Comparison of ENCODE assay signal across 14 cellular contexts in genomic region chr1:209643295-209644020, GRCh38. TPM values are rescaled to one million over a fixed set of nuclear protein-coding genes. Genes with fewer than 3 reads are reported as not detected.
DNase-seq lines count a peak whose midpoint lies in the region; ATAC-seq, FAIRE-seq and TF ChIP-seq lines count a peak whose summit lies in the region.
"Had no signal": no experiment of that assay in that cellular context is flagged by ENCODE, and none has a peak within 500 bp of the region (broad histone marks: within the 10 kb centered on the region; RNA-seq: fewer than 3 reads in every experiment).

No MANE protein-coding gene starts in this region.

- H3K27me3 Mint-ChIP-seq in naive thymus-derived CD4-positive, alpha-beta T cell = no peaks in the 10 kb centered on the region
- H3K27me3 Mint-ChIP-seq: CD4-positive, alpha-beta T cell; stimulated activated naive CD8-positive, alpha-beta T cell treated with anti-CD3 and anti-CD28 coated beads, Interleukin-15, amount 100 ng/mL, for 72 hours had no signal

- intact Hi-C loops in endothelial cell of umbilical vein (cut with micrococcal nuclease) = no loop called here
- intact Hi-C loops in left colon (cut with DNase I, micrococcal nuclease) = no loop called here
- intact Hi-C loops in naive thymus-derived CD4-positive, alpha-beta T cell (cut with micrococcal nuclease) = no loop called here

- no peaks in the 10 kb centered on the region for H3K9me1 ChIP-seq in endothelial cell of umbilical vein (replicated peaks; ENCODE audit: control insufficient read depth, extremely low read depth, insufficient read depth, low read length)

- no peaks in the 10 kb centered on the region for H4K20me1 ChIP-seq in endothelial cell of umbilical vein (replicated peaks; ENCODE audit: control insufficient read depth, extremely low read depth, insufficient read depth, low read length)

- H2AFZ ChIP-seq in endothelial cell of umbilical vein (ENCODE audit: low read depth, low read length) = no peak overlapping the region

- dilution Hi-C loops in endothelial cell of umbilical vein (cut with MboI; ENCODE audit: extremely low pct_ligation_motif_present, low sequenced_read_pairs) = no loop called here

- H3K4me3 ChIP-seq in endothelial cell of umbilical vein (replicated peaks in 1 of 3; ENCODE audit: insufficient read depth in 1 of 3, low read depth in 1 of 3, low read length in 3 of 3) = no peak overlapping the region
- no peak overlapping the region for H3K4me3 ChIP-seq in naive thymus-derived CD4-positive, alpha-beta T cell (ENCODE audit: low read length)
- H3K4me3 ChIP-seq: GM12878 had no signal

- H3K27me3 ChIP-seq in endothelial cell of umbilical vein (ENCODE audit: control insufficient read depth in 2 of 2, insufficient read depth in 2 of 2, low read length in 2 of 2) = no peaks in the 10 kb centered on the region
- no peaks in the 10 kb centered on the region for H3K27me3 ChIP-seq in naive thymus-derived CD4-positive, alpha-beta T cell (ENCODE audit: control insufficient read depth in 2 of 2, insufficient read depth in 2 of 2, low read length in 2 of 2)

- H3K36me3 ChIP-seq in endothelial cell of umbilical vein (ENCODE audit: control insufficient read depth in 2 of 2, extremely low read depth in 1 of 2, insufficient read depth in 2 of 2, low read length in 2 of 2) = no peaks in the 10 kb centered on the region
- no peaks in the 10 kb centered on the region for H3K36me3 ChIP-seq in naive thymus-derived CD4-positive, alpha-beta T cell (ENCODE audit: control insufficient read depth in 2 of 3, insufficient read depth in 3 of 3, low read length in 3 of 3)

- H3K27ac ChIP-seq in RWPE1 (peak overlapping the region; percentile 76), endothelial cell of umbilical vein (ENCODE audit: insufficient read depth, low read depth, low read length) (no peak overlapping the region)
- no peak overlapping the region for H3K27ac ChIP-seq in naive thymus-derived CD4-positive, alpha-beta T cell (ENCODE audit: low read depth, low read length)

- CTCF ChIA-PET in RWPE1 (lab: Yijun Ruan, JAX) (interaction anchor here (0.8 to 1.6 kb wide), 4 partner anchors 14 to 117 kb away, joined by 3 to 4 read pairs (median 4); no protein-coding TSS in a partner anchor), endothelial cell of umbilical vein (lab: Charles Lee) (interaction anchor here (0.6 to 2.5 kb wide), 12 partner anchors 10 to 105 kb away, joined by 3 to 22 read pairs (median 4); partner anchors contain the start of gene G0S2)
- CTCF ChIA-PET in naive thymus-derived CD4-positive, alpha-beta T cell (lab: Charles Lee) = interaction anchor here (1.1 to 1.5 kb wide), 2 partner anchors 9 to 50 kb away, joined by 3 to 4 read pairs; partner anchors contain the start of gene LAMB3

- H3K27ac Mint-ChIP-seq in naive thymus-derived CD4-positive, alpha-beta T cell = peak overlapping the region in 2 of 9 donors; percentile 2 to 19
- H3K27ac Mint-ChIP-seq: CD4-positive, alpha-beta T cell; stimulated activated naive CD8-positive, alpha-beta T cell treated with anti-CD3 and anti-CD28 coated beads, Interleukin-15, amount 100 ng/mL, for 72 hours had no signal

- DNase-seq in RWPE1 (ENCODE audit: low spot score) = peak; percentile 46
- DNase-seq in endothelial cell of umbilical vein (ENCODE audit: low read depth, low spot score) = peak; percentile 44
- no peak for DNase-seq in left colon
- peak; percentile 46 for DNase-seq in stromal cell of bone marrow (ENCODE audit: low read depth)
- DNase-seq in naive thymus-derived CD4-positive, alpha-beta T cell = no peak
- DNase-seq in NCI-H1436 (lab: John Stamatoyannopoulos, UW) = no peak
- no peak for DNase-seq in NK-92 treated with Interleukin-12 subunit alpha and Interleukin-12 subunit beta, amount 100 ng/mL, for 24 hours (lab: John Stamatoyannopoulos, UW)
- DNase-seq: activated CD4-positive, alpha-beta T cell treated with anti-CD3 and anti-CD28 coated beads, Interleukin-2, amount 50 U/mL, for 4 hours; CD4-positive, alpha-beta T cell; NCI-H1092 treated with DMSO at 0.1 percent for 48 hours; RPMI8226; stimulated activated naive CD8-positive, alpha-beta T cell treated with anti-CD3 and anti-CD28 coated beads, Interleukin-15, amount 100 ng/mL, for 72 hours had no signal

- H3K36me3 Mint-ChIP-seq in naive thymus-derived CD4-positive, alpha-beta T cell = no peaks in the 10 kb centered on the region

- POLR2A ChIA-PET in RWPE1 (lab: Yijun Ruan, JAX; ENCODE audit: low non-redundant PET) (interaction anchor here (0.6 to 0.7 kb wide), 2 partner anchors 8 to 11 kb away, joined by 3 read pairs; no protein-coding TSS in a partner anchor), endothelial cell of umbilical vein (lab: Charles Lee) (interaction anchor here (1.0 kb wide), 1 partner anchor 16 kb away, joined by 3 read pairs; no protein-coding TSS in a partner anchor)
- POLR2A ChIA-PET in naive thymus-derived CD4-positive, alpha-beta T cell (lab: Charles Lee) = interaction anchor here (0.5 kb wide), 1 partner anchor 104 kb away, joined by 4 read pairs; no protein-coding TSS in a partner anchor

- TF ChIP-seq POLR2A in endothelial cell of umbilical vein (IDR thresholded peaks at IDR 0.05; ENCODE audit: low read depth, low read length) = no peak

- TF ChIP-seq CTCF in RWPE1 (conservative IDR thresholded peaks at IDR 0.05; ENCODE audit: low read depth) = no peak
- no peak for TF ChIP-seq CTCF in endothelial cell of umbilical vein (IDR thresholded peaks at IDR 0.05; ENCODE audit: extremely low read depth in 1 of 2, insufficient read depth in 1 of 2, low read depth in 1 of 2, low read length in 2 of 2)

- H3K4me2 ChIP-seq in endothelial cell of umbilical vein (ENCODE audit: insufficient read depth, low read length) = no peak overlapping the region

- H3K4me1 ChIP-seq in endothelial cell of umbilical vein (ENCODE audit: control insufficient read depth, extremely low read depth, insufficient read depth, low read length) = peaks cover 8% of the 10 kb centered on the region
- no peaks in the 10 kb centered on the region for H3K4me1 ChIP-seq in naive thymus-derived CD4-positive, alpha-beta T cell (ENCODE audit: control insufficient read depth in 2 of 2, insufficient read depth in 2 of 2, low read length in 2 of 2)

- no peaks in the 10 kb centered on the region for H3K9me3 ChIP-seq in endothelial cell of umbilical vein (replicated peaks; ENCODE audit: control insufficient read depth, insufficient read depth, low read length)
- H3K9me3 ChIP-seq in naive thymus-derived CD4-positive, alpha-beta T cell (ENCODE audit: control insufficient read depth in 2 of 3, low read length in 3 of 3) = no peaks in the 10 kb centered on the region

- BruUV-seq in endothelial cell of umbilical vein (replicated peaks; lab: Mats Ljungman, UMichigan) = no TSS peak

- ATAC-seq in left colon (peak; percentile 46), HG03025 (IDR thresholded peaks at IDR 0.05; ENCODE audit: low FRiP score, unreplicated experiment) (no peak)
- no peak for ATAC-seq in naive thymus-derived CD4-positive, alpha-beta T cell
- ATAC-seq: GM12878; stimulated activated naive CD8-positive, alpha-beta T cell treated with anti-CD3 and anti-CD28 coated beads, Interleukin-15, amount 100 ng/mL, for 72 hours had no signal

- FAIRE-seq in endothelial cell of umbilical vein (lab: Jason Lieb, UNC) = peak; percentile 71
- FAIRE-seq: GM12878 had no signal

- no peaks in the 10 kb centered on the region for H3K79me2 ChIP-seq in endothelial cell of umbilical vein (ENCODE audit: control insufficient read depth, insufficient read depth, low read length)

- peaks cover 0 to 15% (median 2%) of the 10 kb centered on the region in 7 donors for H3K4me1 Mint-ChIP-seq in naive thymus-derived CD4-positive, alpha-beta T cell
- H3K4me1 Mint-ChIP-seq: stimulated activated naive CD8-positive, alpha-beta T cell treated with anti-CD3 and anti-CD28 coated beads, Interleukin-15, amount 100 ng/mL, for 72 hours had no signal

- H3K9me3 Mint-ChIP-seq in naive thymus-derived CD4-positive, alpha-beta T cell = no peaks in the 10 kb centered on the region
- H3K9me3 Mint-ChIP-seq: CD4-positive, alpha-beta T cell; stimulated activated naive CD8-positive, alpha-beta T cell treated with anti-CD3 and anti-CD28 coated beads, Interleukin-15, amount 100 ng/mL, for 72 hours had no signal

- H3K4me3 Mint-ChIP-seq in naive thymus-derived CD4-positive, alpha-beta T cell = no peak overlapping the region
- H3K4me3 Mint-ChIP-seq: CD4-positive, alpha-beta T cell; stimulated activated naive CD8-positive, alpha-beta T cell treated with anti-CD3 and anti-CD28 coated beads, Interleukin-15, amount 100 ng/mL, for 72 hours had no signal

- H3K9ac ChIP-seq in endothelial cell of umbilical vein (replicated peaks; ENCODE audit: extremely low read depth, insufficient read depth, low read length) = no peak overlapping the region

RNA-seq across cellular contexts. Expression of gene LAMB3, which starts 8.8 kb away (rescaled TPM):
- total RNA-seq in endothelial cell of umbilical vein (0.72 and 3.1 TPM in 2 replicates), left colon (100 to 1,000 TPM in 1 of 2 donors, 10 to 100 TPM in 1; 85.2 to 136 TPM)
- polyA plus RNA-seq in endothelial cell of umbilical vein = 1.3 and 2.6 TPM in 2 replicates
- 2.2 and 2.7 TPM in 2 replicates for polyA plus RNA-seq in endothelial cell of umbilical vein (2011; cell fraction: cytosol; rRNA removed)
- polyA plus RNA-seq in endothelial cell of umbilical vein (2011; cell fraction: nucleus; rRNA removed) = 4.4 and 7.0 TPM in 2 replicates
- polyA plus RNA-seq in endothelial cell of umbilical vein (2012) = 6.0 and 9.7 TPM in 2 replicates
- polyA minus RNA-seq in endothelial cell of umbilical vein = 2.5 and 2.7 TPM in 2 replicates
- polyA minus RNA-seq in endothelial cell of umbilical vein (2011; cell fraction: cytosol; rRNA and poly(A)+ RNA removed) = 52.4 TPM
- 2.8 and 3.2 TPM in 2 replicates for polyA minus RNA-seq in endothelial cell of umbilical vein (2011; cell fraction: nucleus; rRNA and poly(A)+ RNA removed)
- 1 to 10 TPM in 3 of 5 experiments, under 1 TPM in 2; 0.43 to 5.7 (median 1.5) TPM for total RNA-seq in naive thymus-derived CD4-positive, alpha-beta T cell
- under 1 TPM; 0.11 to 0.26 TPM for polyA plus RNA-seq in naive thymus-derived CD4-positive, alpha-beta T cell

RNA-seq across cellular contexts. Expression of gene G0S2, which starts 31.8 kb away (rescaled TPM):
- total RNA-seq in endothelial cell of umbilical vein (1.9 TPM in 1 of 2 replicates, not detected in the other), left colon (1 to 10 TPM; 4.4 to 5.9 TPM)
- polyA plus RNA-seq in endothelial cell of umbilical vein = 0.22 and 0.91 TPM in 2 replicates
- 1.5 and 1.8 TPM in 2 replicates for polyA plus RNA-seq in endothelial cell of umbilical vein (2011; cell fraction: cytosol; rRNA removed)
- polyA plus RNA-seq in endothelial cell of umbilical vein (2011; cell fraction: nucleus; rRNA removed) = 0.35 and 0.93 TPM in 2 replicates
- polyA plus RNA-seq in endothelial cell of umbilical vein (2012) = 5.7 and 21.7 TPM in 2 replicates
- not detected in 2 replicates for polyA minus RNA-seq in endothelial cell of umbilical vein
- polyA minus RNA-seq in endothelial cell of umbilical vein (2011; cell fraction: cytosol; rRNA and poly(A)+ RNA removed) = not detected
- polyA minus RNA-seq in endothelial cell of umbilical vein (2011; cell fraction: nucleus; rRNA and poly(A)+ RNA removed) = 0.53 TPM in 1 of 2 replicates, not detected in the other
- total RNA-seq in naive thymus-derived CD4-positive, alpha-beta T cell = 100 to 1,000 TPM in 1 of 5 experiments, 10 to 100 TPM in 2, not detected in 2; 17.2 to 128 (median 81.1) TPM
- under 1 TPM in 1 of 2 donors, not detected in 1; 0.39 TPM for polyA plus RNA-seq in naive thymus-derived CD4-positive, alpha-beta T cell

RNA-seq across cellular contexts. Expression of gene CAMK1G, which starts 59.9 kb away (rescaled TPM):
- not detected in 2 replicates for total RNA-seq in endothelial cell of umbilical vein
- not detected in 2 replicates for polyA plus RNA-seq in endothelial cell of umbilical vein
- not detected in 2 replicates for polyA plus RNA-seq in endothelial cell of umbilical vein (2011; cell fraction: cytosol; rRNA removed)
- polyA plus RNA-seq in endothelial cell of umbilical vein (2011; cell fraction: nucleus; rRNA removed) = not detected in 2 replicates
- not detected in 2 replicates for polyA plus RNA-seq in endothelial cell of umbilical vein (2012)
- not detected in 2 replicates for polyA minus RNA-seq in endothelial cell of umbilical vein
- not detected for polyA minus RNA-seq in endothelial cell of umbilical vein (2011; cell fraction: cytosol; rRNA and poly(A)+ RNA removed)
- polyA minus RNA-seq in endothelial cell of umbilical vein (2011; cell fraction: nucleus; rRNA and poly(A)+ RNA removed) = not detected in 2 replicates
- under 1 TPM in 1 of 2 donors, not detected in 1; 0.17 TPM for total RNA-seq in left colon
- total RNA-seq in naive thymus-derived CD4-positive, alpha-beta T cell = not detected
- polyA plus RNA-seq in naive thymus-derived CD4-positive, alpha-beta T cell = not detected
- total RNA-seq: CD4-positive, alpha-beta T cell; GM12878 had no signal

Comparison
In these comparisons a context has a peak if more than half of its experiments do, and no peak if none do; other contexts are left out.
1. DNase-seq: peak in RWPE1 (single experiment), endothelial cell of umbilical vein (single experiment) and stromal cell of bone marrow (single experiment); none in left colon (0 of 2), naive thymus-derived CD4-positive, alpha-beta T cell (0 of 9), NCI-H1436 (single experiment) and NK-92 treated with Interleukin-12 subunit alpha and Interleukin-12 subunit beta, amount 100 ng/mL, for 24 hours (single experiment).
2. RNA of gene LAMB3, which starts 8.8 kb away (total RNA-seq): 85.2 to 136 TPM in left colon; 0.72 to 3.1 TPM in endothelial cell of umbilical vein and 0.43 to 5.7 TPM in naive thymus-derived CD4-positive, alpha-beta T cell; every median in the first group is over 10 times any median in the second.